19 cellular contexts compared by ENCODE assay signal in the genomic region with DNA sequence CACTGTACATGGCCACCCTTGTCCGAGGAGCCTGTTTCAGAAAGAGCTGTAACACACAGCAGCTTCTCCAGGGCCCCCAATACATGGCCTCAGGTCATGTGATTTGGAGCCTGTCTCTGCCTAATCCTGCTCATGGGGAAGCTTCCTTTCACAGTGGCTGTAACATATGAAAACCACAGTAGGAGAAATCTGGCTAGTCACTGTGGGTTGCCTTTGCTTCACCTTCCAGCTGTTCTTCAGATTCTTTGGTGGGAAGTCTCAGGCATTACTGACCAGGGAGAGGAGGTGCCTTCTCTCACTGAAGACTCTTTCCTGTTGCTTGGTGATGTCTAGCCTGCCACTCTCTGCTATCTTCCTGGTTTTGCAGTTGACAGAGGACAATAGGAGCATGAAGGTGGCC.
DNase-seq lines count a peak whose midpoint lies in the region; ATAC-seq and TF ChIP-seq lines count a peak whose summit lies in the region.
"Had no signal": no experiment of that assay in that cellular context is flagged by ENCODE, and none has a peak within 500 bp of the region (broad histone marks: within the 10 kb centered on the region; RNA-seq: fewer than 3 reads in every experiment).

No MANE protein-coding gene starts in this region.

- H3K9me3 Mint-ChIP-seq in activated B cell treated with CpG ODN at 0.5 μM for 24 hours: no peaks in the 10 kb centered on the region
- no peaks in the 10 kb centered on the region for H3K9me3 Mint-ChIP-seq in stimulated activated memory B cell treated with anti-CD40 and anti-IgM and Interleukin-4, amounts not matched to agents 10 μg/mL and 1 μg/mL and 100 μg/mL, for 72 hours
- H3K9me3 Mint-ChIP-seq: activated CD4-positive, alpha-beta memory T cell treated with anti-CD3 and anti-CD28 coated beads for 36 hours; stimulated activated naive CD8-positive, alpha-beta T cell treated with anti-CD3 and anti-CD28 coated beads, Interleukin-15, amount 100 ng/mL, for 72 hours had no signal

- no peak overlapping the region for H3K4me3 Mint-ChIP-seq in activated B cell treated with CpG ODN at 0.5 μM for 24 hours
- no peak overlapping the region for H3K4me3 Mint-ChIP-seq in stimulated activated memory B cell treated with anti-CD40 and anti-IgM and Interleukin-4, amounts not matched to agents 10 μg/mL and 1 μg/mL and 100 μg/mL, for 72 hours
- H3K4me3 Mint-ChIP-seq: activated CD4-positive, alpha-beta memory T cell treated with anti-CD3 and anti-CD28 coated beads for 36 hours; stimulated activated naive CD8-positive, alpha-beta T cell treated with anti-CD3 and anti-CD28 coated beads, Interleukin-15, amount 100 ng/mL, for 72 hours had no signal

- TF ChIP-seq CTCF in activated B cell treated with CpG ODN at 0.5 μM for 24 hours (IDR thresholded peaks at IDR 0.05): no peak

- H3K4me1 Mint-ChIP-seq in activated B cell treated with CpG ODN at 0.5 μM for 24 hours: peaks cover 76% of the 10 kb centered on the region
- H3K4me1 Mint-ChIP-seq in stimulated activated memory B cell treated with anti-CD40 and anti-IgM and Interleukin-4, amounts not matched to agents 10 μg/mL and 1 μg/mL and 100 μg/mL, for 72 hours: peaks cover 55% of the 10 kb centered on the region

- POLR2A ChIA-PET in activated B cell treated with CpG ODN at 0.5 μM for 24 hours (lab: Charles Lee): no interaction called here

- H3K36me3 Mint-ChIP-seq in activated B cell treated with CpG ODN at 0.5 μM for 24 hours (ENCODE audit: low read depth): no peaks in the 10 kb centered on the region
- H3K36me3 Mint-ChIP-seq in stimulated activated memory B cell treated with anti-CD40 and anti-IgM and Interleukin-4, amounts not matched to agents 10 μg/mL and 1 μg/mL and 100 μg/mL, for 72 hours: no peaks in the 10 kb centered on the region
- H3K36me3 Mint-ChIP-seq: activated CD4-positive, alpha-beta memory T cell treated with anti-CD3 and anti-CD28 coated beads for 36 hours had no signal

- no peaks in the 10 kb centered on the region for H3K27me3 Mint-ChIP-seq in activated B cell treated with CpG ODN at 0.5 μM for 24 hours
- no peaks in the 10 kb centered on the region for H3K27me3 Mint-ChIP-seq in stimulated activated memory B cell treated with anti-CD40 and anti-IgM and Interleukin-4, amounts not matched to agents 10 μg/mL and 1 μg/mL and 100 μg/mL, for 72 hours

- DNase-seq in DMS 273 (lab: John Stamatoyannopoulos, UW; ENCODE audit: unreplicated experiment): peak; percentile 12
- DNase-seq in DMS 273 treated with DMSO at 0.1 percent for 48 hours (lab: John Stamatoyannopoulos, UW): no peak
- no peak for DNase-seq in activated B cell treated with CpG ODN at 0.5 μM for 24 hours
- DNase-seq in iris pigment epithelial cell (ENCODE audit: low read depth): peak; percentile 22
- DNase-seq in NCI-H2227 treated with DMSO at 0.1 percent for 48 hours (lab: John Stamatoyannopoulos, UW): no peak
- no peak for DNase-seq in GM19240 (ENCODE audit: insufficient read length, low spot score)
- DNase-seq: activated CD4-positive, alpha-beta memory T cell treated with anti-CD3 and anti-CD28 coated beads for 36 hours; activated CD4-positive, CD25-positive, alpha-beta regulatory T cell; amniotic stem cell; foreskin melanocyte; hippocampal formation; NCI-H2171 treated with DMSO at 0.1 percent for 48 hours; NCI-H526 treated with DMSO at 0.1 percent for 48 hours; stimulated activated CD4-positive, alpha-beta T cell treated with anti-CD3 and anti-CD28 coated beads, Interleukin-12 subunit alpha, Interleukin-12 subunit beta, amount 100 ng/mL, for 4 hours; stimulated activated CD4-positive, alpha-beta T cell treated with anti-CD3 and anti-CD28 coated beads, Interleukin-4, amount 100 ng/mL, for 4 hours; stimulated activated naive CD8-positive, alpha-beta T cell treated with anti-CD3 and anti-CD28 coated beads, Interleukin-15, amount 100 ng/mL, for 72 hours; tibial artery had no signal

- CTCF ChIA-PET in activated B cell treated with CpG ODN at 0.5 μM for 24 hours (lab: Charles Lee): interaction anchor here (2.0 kb wide), 1 partner anchor 26 kb away, joined by 5 read pairs; no protein-coding TSS in a partner anchor

- peak overlapping the region; percentile 11 for H3K27ac Mint-ChIP-seq in activated B cell treated with CpG ODN at 0.5 μM for 24 hours
- H3K27ac Mint-ChIP-seq in stimulated activated memory B cell treated with anti-CD40 and anti-IgM and Interleukin-4, amounts not matched to agents 10 μg/mL and 1 μg/mL and 100 μg/mL, for 72 hours: peak overlapping the region; percentile 31
- H3K27ac Mint-ChIP-seq: activated CD4-positive, alpha-beta memory T cell treated with anti-CD3 and anti-CD28 coated beads for 36 hours had no signal

- ATAC-seq in activated B cell treated with CpG ODN at 0.5 μM for 24 hours (ENCODE audit: low read depth): no peak
- ATAC-seq in stimulated activated memory B cell treated with anti-CD40 and anti-IgM and Interleukin-4, amounts not matched to agents 10 μg/mL and 1 μg/mL and 100 μg/mL, for 72 hours: no peak
- ATAC-seq in GM18868 (IDR thresholded peaks at IDR 0.05; ENCODE audit: unreplicated experiment): no peak
- ATAC-seq: stimulated activated naive CD8-positive, alpha-beta T cell treated with anti-CD3 and anti-CD28 coated beads, Interleukin-15, amount 100 ng/mL, for 72 hours had no signal

- intact Hi-C loops in activated B cell treated with CpG ODN at 0.5 μM for 24 hours (cut with micrococcal nuclease): no loop called here

Comparison
In these comparisons a context has a peak if more than half of its experiments do, and no peak if none do; other contexts are left out.
1. DNase-seq: peak in DMS 273 (single experiment) and iris pigment epithelial cell (single experiment); none in DMS 273 treated with DMSO at 0.1 percent for 48 hours (single experiment), activated B cell treated with CpG ODN at 0.5 μM for 24 hours (single experiment), NCI-H2227 treated with DMSO at 0.1 percent for 48 hours (single experiment) and GM19240 (single experiment).